ENCODE assay signal across 8 cellular contexts in the genomic region with DNA sequence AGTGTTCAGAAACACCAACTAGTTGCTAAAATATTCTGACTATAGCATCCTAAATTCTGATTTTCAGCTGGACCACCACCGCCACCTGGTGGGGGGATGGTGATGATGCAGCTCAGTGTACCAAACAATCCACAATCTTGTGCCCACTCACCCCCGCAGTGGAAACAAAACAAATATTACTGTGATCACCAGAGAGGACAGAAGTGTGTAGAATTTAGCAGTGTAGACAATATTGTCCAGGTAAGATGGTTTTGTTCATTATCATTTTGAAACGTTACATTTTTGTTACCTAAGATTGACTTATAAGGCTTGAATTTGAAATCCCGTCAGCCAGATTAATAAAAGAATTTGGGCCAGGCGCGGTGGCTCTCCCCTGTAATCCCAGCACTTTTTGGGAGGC. TPM values are rescaled to one million over a fixed set of nuclear protein-coding genes. Genes with fewer than 3 reads are reported as not detected.
DNase-seq lines count a peak whose midpoint lies in the region; ATAC-seq, FAIRE-seq and TF ChIP-seq lines count a peak whose summit lies in the region.

No MANE protein-coding gene starts in this region.

- H3K4me3 ChIP-seq in fibroblast of the aortic adventitia (ENCODE audit: low read depth, low read length) (no peak overlapping the region), osteoblast (ENCODE audit: insufficient read depth, low read length) (no peak overlapping the region), tibial artery (no peak overlapping the region)

- TF ChIP-seq CTCF in GM10266 (IDR thresholded peaks at IDR 0.05; ENCODE audit: control insufficient read depth, insufficient read depth, low read depth, missing control alignments): peak; percentile 90
- TF ChIP-seq CTCF in fibroblast of the aortic adventitia (IDR thresholded peaks at IDR 0.05; ENCODE audit: insufficient read depth, low read length): peak; percentile 94
- peak; percentile 93 for TF ChIP-seq CTCF in osteoblast (IDR thresholded peaks at IDR 0.05; ENCODE audit: extremely low read depth, low read depth, low read length)
- peak; percentile 83 to 93 for TF ChIP-seq CTCF in tibial artery (IDR thresholded peaks at IDR 0.05)

- H3K27ac ChIP-seq in osteoblast (ENCODE audit: low read depth, low read length) (no peak overlapping the region), tibial artery (no peak overlapping the region)

- H2AFZ ChIP-seq in osteoblast (ENCODE audit: low read length): no peak overlapping the region

- DNase-seq in GM10266 (ENCODE audit: extremely low spot score) (peak; percentile 74), RCC 7860 (ENCODE audit: low spot score) (peak; percentile 35), fibroblast of the aortic adventitia (ENCODE audit: low read depth) (peak; percentile 60), osteoblast (ENCODE audit: insufficient read length, low spot score, missing footprints) (peak; percentile 77), tibial artery (peak; percentile 42 to 75)
- peak; percentile 53 to 59 for DNase-seq in activated T-helper 1 cell treated with anti-CD3 and anti-CD28 coated beads, Interleukin-2, amount 50 U/mL, for 16 hours (ENCODE audit: low read depth in 1 of 2, low spot score in 1 of 2)

- no peak overlapping the region for H3K4me2 ChIP-seq in osteoblast (ENCODE audit: insufficient read depth, low read length)

- H3K4me1 ChIP-seq in osteoblast (ENCODE audit: insufficient read depth, low read length): no peaks in the 10 kb centered on the region
- H3K4me1 ChIP-seq in tibial artery: no peaks in the 10 kb centered on the region

- peak; percentile 51 for FAIRE-seq in RCC 7860 (lab: Jason Lieb, UNC)

- H3K36me3 ChIP-seq in osteoblast (ENCODE audit: insufficient read depth, low read length): no peaks in the 10 kb centered on the region
- peaks cover 0 to 5% (median 0%) of the 10 kb centered on the region in 3 donors for H3K36me3 ChIP-seq in tibial artery

- H3K27me3 ChIP-seq in osteoblast (ENCODE audit: insufficient read depth, low read length) (no peaks in the 10 kb centered on the region), tibial artery (no peaks in the 10 kb centered on the region)

- peak; percentile 70 for ATAC-seq in HG03108 (IDR thresholded peaks at IDR 0.05; ENCODE audit: unreplicated experiment)
- no peak for ATAC-seq in HG02973 (IDR thresholded peaks at IDR 0.05; ENCODE audit: unreplicated experiment)

- H4K20me1 ChIP-seq in osteoblast (ENCODE audit: insufficient read depth, low read length): peaks cover 2% of the 10 kb centered on the region

- no peaks in the 10 kb centered on the region for H3K79me2 ChIP-seq in osteoblast (ENCODE audit: insufficient read depth, low read length)

- intact Hi-C loops in tibial artery (cut with DNase I; ENCODE audit: low total_unique reads): loop anchor here (5.0 kb wide), 1 partner anchor 708 kb away; no protein-coding TSS in a partner anchor

- no peaks in the 10 kb centered on the region for H3K9me3 ChIP-seq in osteoblast (ENCODE audit: low read depth, low read length)
- no peaks in the 10 kb centered on the region for H3K9me3 ChIP-seq in tibial artery

RNA-seq across cellular contexts. Expression of a gene that starts 31.7 kb away (rescaled TPM):
- total RNA-seq in fibroblast of the aortic adventitia (ENCODE audit: low replicate concordance): 55.1 and 81.8 TPM in 2 replicates
- total RNA-seq in osteoblast: 75.6 and 89.0 TPM in 2 replicates
